Comparison of ENCODE assay signal across 35 cellular contexts in the genomic region with DNA sequence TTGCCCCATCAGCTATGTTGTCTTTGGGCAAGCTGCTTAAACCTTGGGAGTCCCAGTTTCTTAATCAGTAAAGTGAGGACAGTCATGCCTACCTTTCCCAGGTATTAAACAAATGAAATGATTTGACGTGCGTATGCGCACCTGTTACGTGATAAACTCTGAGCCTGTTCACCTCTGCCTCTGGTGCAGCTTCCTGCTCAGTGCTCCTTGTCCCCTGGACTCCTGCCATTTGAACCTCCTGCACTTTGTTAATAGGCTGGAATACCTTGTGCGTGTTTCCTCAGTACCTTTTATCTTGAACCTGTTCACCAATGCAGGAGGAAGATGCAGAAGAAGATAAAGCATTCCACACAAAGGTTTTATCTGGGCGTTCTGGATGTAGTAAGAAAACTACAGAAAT.
"Had no signal": no experiment of that assay in that cellular context is flagged by ENCODE, and none has a peak within 500 bp of the region (broad histone marks: within the 10 kb centered on the region; RNA-seq: fewer than 3 reads in every experiment).

No MANE protein-coding gene starts in this region.

- DNase-seq: activated B cell treated with CpG ODN at 0.5 μM for 24 hours; activated CD4-positive, alpha-beta T cell treated with anti-CD3 and anti-CD28 coated beads for 48 hours; activated CD4-positive, alpha-beta T cell treated with anti-CD3 and anti-CD28 coated beads, Interleukin-2, amount 50 U/mL, for 1 hour; activated CD4-positive, alpha-beta T cell treated with anti-CD3 and anti-CD28 coated beads, Interleukin-2, amount 50 U/mL, for 48 hours; activated CD8-positive, alpha-beta memory T cell treated with anti-CD3 and anti-CD28 coated beads, Interleukin-2, amount 10 ng/mL, durations not matched to agents 7 days and 5 days; activated CD8-positive, alpha-beta memory T cell treated with anti-CD3 and anti-CD28 coated beads, Interleukin-2, amount 50 U/mL, for 4 hours; activated CD8-positive, alpha-beta T cell treated with anti-CD3 and anti-CD28 coated beads, Interleukin-2, amount 10 ng/mL, durations not matched to agents 7 days and 5 days; activated effector memory CD4-positive, alpha-beta T cell treated with anti-CD3 and anti-CD28 coated beads, Interleukin-2, amount 50 U/mL, for 16 hours; activated naive CD4-positive, alpha-beta T cell treated with anti-CD3 and anti-CD28 coated beads for 36 hours; activated naive CD8-positive, alpha-beta T cell treated with anti-CD3 and anti-CD28 coated beads for 36 hours; activated naive CD8-positive, alpha-beta T cell treated with anti-CD3 and anti-CD28 coated beads, Interleukin-2, amount 50 U/mL, for 24 hours; activated T-cell treated with anti-CD3 and anti-CD28 coated beads, Interleukin-2, amount 50 U/mL, for 1 hour; activated T-cell treated with anti-CD3 and anti-CD28 coated beads, Interleukin-2, amount 50 U/mL, for 48 hours; adrenal gland; amygdala; aorta; body of pancreas; caudate nucleus; effector CD8-positive, alpha-beta T cell; esophagus squamous epithelium; foreskin melanocyte; T-helper 1 cell; T-helper 17 cell; T1000; WERI-Rb-1 had no signal

- FAIRE-seq: colon, endometrium, endothelial cell of umbilical vein had no signal

- ATAC-seq: activated CD4-positive, CD25-positive, alpha-beta regulatory T cell treated with anti-CD3 and anti-CD28 coated beads, Interleukin-2, amount 50 U/mL, for 24 hours; activated CD8-positive, alpha-beta memory T cell treated with anti-CD3 and anti-CD28 coated beads, Interleukin-2, amount 10 ng/mL, durations not matched to agents 7 days and 5 days; activated CD8-positive, alpha-beta T cell treated with anti-CD3 and anti-CD28 coated beads, Interleukin-2, amount 10 ng/mL, durations not matched to agents 7 days and 5 days; activated naive CD8-positive, alpha-beta T cell treated with anti-CD3 and anti-CD28 coated beads, Interleukin-2, amount 50 U/mL, for 24 hours; body of pancreas; gastroesophageal sphincter; T-helper 17 cell had no signal

- H3K4me3 ChIP-seq: adrenal gland, body of pancreas, esophagus squamous epithelium, gastroesophageal sphincter had no signal

- H3K4me3 Mint-ChIP-seq: activated B cell treated with CpG ODN at 0.5 μM for 24 hours; activated CD8-positive, alpha-beta memory T cell treated with anti-CD3 and anti-CD28 coated beads, Interleukin-2, amount 10 ng/mL, durations not matched to agents 7 days and 5 days; activated CD8-positive, alpha-beta T cell treated with anti-CD3 and anti-CD28 coated beads, Interleukin-2, amount 10 ng/mL, durations not matched to agents 7 days and 5 days; activated naive CD4-positive, alpha-beta T cell treated with anti-CD3 and anti-CD28 coated beads for 36 hours; activated naive CD4-positive, alpha-beta T cell treated with anti-CD3 and anti-CD28 coated beads, Interleukin-2, amount 50 U/mL, for 24 hours; activated naive CD8-positive, alpha-beta T cell treated with anti-CD3 and anti-CD28 coated beads for 36 hours; activated naive CD8-positive, alpha-beta T cell treated with anti-CD3 and anti-CD28 coated beads, Interleukin-2, amount 50 U/mL, for 24 hours; activated T-helper 1 cell treated with anti-CD3 and anti-CD28 coated beads, Interleukin-12 subunit alpha, Interleukin-12 subunit beta, Interleukin-2, Interleukin-4 antibody, amounts not matched to agents 30 ng/mL and 10 ng/mL and 1 ng/mL, durations not matched to agents 14 hours and 24 hours and 36 hours; T-helper 17 cell; T-helper 2 cell treated with Interferon-gamma antibody and Interleukin-4, amounts not matched to agents 5 μg/mL and 100 μg/mL, for 36 hours had no signal

- H3K27me3 Mint-ChIP-seq: activated B cell treated with CpG ODN at 0.5 μM for 24 hours; activated CD8-positive, alpha-beta memory T cell treated with anti-CD3 and anti-CD28 coated beads, Interleukin-2, amount 10 ng/mL, durations not matched to agents 7 days and 5 days; activated naive CD8-positive, alpha-beta T cell treated with anti-CD3 and anti-CD28 coated beads for 36 hours had no signal

- H3K27ac ChIP-seq: adrenal gland, body of pancreas, epithelial cell of prostate, esophagus squamous epithelium, gastroesophageal sphincter, WERI-Rb-1 had no signal

- H3K4me1 Mint-ChIP-seq: activated B cell treated with CpG ODN at 0.5 μM for 24 hours; activated CD8-positive, alpha-beta memory T cell treated with anti-CD3 and anti-CD28 coated beads, Interleukin-2, amount 10 ng/mL, durations not matched to agents 7 days and 5 days; activated naive CD8-positive, alpha-beta T cell treated with anti-CD3 and anti-CD28 coated beads for 36 hours; activated naive CD8-positive, alpha-beta T cell treated with anti-CD3 and anti-CD28 coated beads, Interleukin-2, amount 50 U/mL, for 24 hours; T-helper 17 cell had no signal

- H3K36me3 Mint-ChIP-seq: activated CD8-positive, alpha-beta memory T cell treated with anti-CD3 and anti-CD28 coated beads, Interleukin-2, amount 10 ng/mL, durations not matched to agents 7 days and 5 days; activated naive CD4-positive, alpha-beta T cell treated with anti-CD3 and anti-CD28 coated beads, Interleukin-2, amount 50 U/mL, for 24 hours; activated naive CD8-positive, alpha-beta T cell treated with anti-CD3 and anti-CD28 coated beads for 36 hours had no signal

- H3K9me3 ChIP-seq: adrenal gland, body of pancreas, esophagus squamous epithelium, gastroesophageal sphincter had no signal

- H3K9me3 Mint-ChIP-seq: activated B cell treated with CpG ODN at 0.5 μM for 24 hours; activated naive CD4-positive, alpha-beta T cell treated with anti-CD3 and anti-CD28 coated beads for 36 hours; activated naive CD4-positive, alpha-beta T cell treated with anti-CD3 and anti-CD28 coated beads, Interleukin-2, amount 50 U/mL, for 24 hours; activated naive CD8-positive, alpha-beta T cell treated with anti-CD3 and anti-CD28 coated beads for 36 hours; activated naive CD8-positive, alpha-beta T cell treated with anti-CD3 and anti-CD28 coated beads, Interleukin-2, amount 50 U/mL, for 24 hours; activated T-helper 1 cell treated with anti-CD3 and anti-CD28 coated beads, Interleukin-12 subunit alpha, Interleukin-12 subunit beta, Interleukin-2, Interleukin-4 antibody, amounts not matched to agents 30 ng/mL and 10 ng/mL and 1 ng/mL, durations not matched to agents 14 hours and 24 hours and 36 hours; activated T-helper 2 cell treated with anti-CD3 and anti-CD28 coated beads, Interferon-gamma antibody, Interleukin-2, Interleukin-4, amounts not matched to agents 10 μg/mL and 5 μg/mL and 100 μg/mL, durations not matched to agents 14 hours and 24 hours and 36 hours; T-helper 2 cell treated with Interferon-gamma antibody and Interleukin-4, amounts not matched to agents 5 μg/mL and 100 μg/mL, for 36 hours had no signal

- H3K27me3 ChIP-seq: adrenal gland, body of pancreas, gastroesophageal sphincter had no signal

- H3K4me1 ChIP-seq: adrenal gland, body of pancreas, esophagus squamous epithelium, gastroesophageal sphincter had no signal

- H3K27ac Mint-ChIP-seq: activated B cell treated with CpG ODN at 0.5 μM for 24 hours; activated CD8-positive, alpha-beta memory T cell treated with anti-CD3 and anti-CD28 coated beads, Interleukin-2, amount 10 ng/mL, durations not matched to agents 7 days and 5 days; activated CD8-positive, alpha-beta T cell treated with anti-CD3 and anti-CD28 coated beads, Interleukin-2, amount 10 ng/mL, durations not matched to agents 7 days and 5 days; activated naive CD4-positive, alpha-beta T cell treated with anti-CD3 and anti-CD28 coated beads for 36 hours; activated naive CD4-positive, alpha-beta T cell treated with anti-CD3 and anti-CD28 coated beads, Interleukin-2, amount 50 U/mL, for 24 hours; activated naive CD8-positive, alpha-beta T cell treated with anti-CD3 and anti-CD28 coated beads for 36 hours; activated naive CD8-positive, alpha-beta T cell treated with anti-CD3 and anti-CD28 coated beads, Interleukin-2, amount 50 U/mL, for 24 hours; activated T-helper 1 cell treated with anti-CD3 and anti-CD28 coated beads, Interleukin-12 subunit alpha, Interleukin-12 subunit beta, Interleukin-2, Interleukin-4 antibody, amounts not matched to agents 30 ng/mL and 10 ng/mL and 1 ng/mL, durations not matched to agents 14 hours and 24 hours and 36 hours; activated T-helper 2 cell treated with anti-CD3 and anti-CD28 coated beads, Interferon-gamma antibody, Interleukin-2, Interleukin-4, amounts not matched to agents 10 μg/mL and 5 μg/mL and 100 μg/mL, durations not matched to agents 14 hours and 24 hours and 36 hours; T-helper 17 cell; T-helper 2 cell treated with Interferon-gamma antibody and Interleukin-4, amounts not matched to agents 5 μg/mL and 100 μg/mL, for 36 hours had no signal

- H3K36me3 ChIP-seq: adrenal gland, esophagus squamous epithelium, gastroesophageal sphincter had no signal
